Comparison of ENCODE assay signal across 28 cellular contexts in the genomic region with DNA sequence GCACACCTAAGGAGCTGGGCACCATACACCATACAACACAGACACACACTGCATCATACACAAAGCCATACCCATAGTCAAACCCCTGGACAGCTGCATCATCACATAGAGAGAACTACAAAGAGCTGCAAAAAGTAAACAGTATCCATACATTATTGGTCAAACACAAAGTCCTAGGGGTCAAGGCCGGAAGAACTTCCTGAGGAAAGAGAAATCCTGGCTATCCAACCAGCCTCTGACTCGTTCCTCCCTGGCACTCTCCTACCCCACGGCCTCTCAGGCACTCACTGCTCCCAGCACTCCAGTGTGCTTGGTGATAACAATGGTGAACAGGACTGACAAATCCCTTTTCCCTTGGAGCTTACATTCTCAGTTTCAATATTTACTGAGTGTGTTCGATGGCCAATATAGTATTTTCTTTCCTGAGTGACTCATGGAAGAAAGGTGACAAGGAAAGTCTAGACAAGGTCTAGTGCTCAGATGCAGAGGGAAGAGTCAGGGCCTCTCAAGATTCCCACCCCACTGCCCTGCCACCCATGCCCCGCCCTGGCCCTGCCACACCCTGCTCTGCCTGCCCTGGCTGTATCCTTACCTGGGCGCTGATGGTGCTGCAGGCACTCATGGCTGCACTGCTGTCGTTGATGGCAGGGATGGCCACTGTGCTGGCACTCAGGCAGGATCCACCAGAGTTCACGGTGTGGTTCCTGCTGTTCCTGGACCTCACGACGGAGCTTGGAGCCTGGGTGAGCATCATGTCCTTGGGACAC. TPM values are rescaled to one million over a fixed set of nuclear protein-coding genes. Genes with fewer than 3 reads are reported as not detected.
"Had no signal": no experiment of that assay in that cellular context is flagged by ENCODE, and none has a peak within 500 bp of the region (broad histone marks: within the 10 kb centered on the region; RNA-seq: fewer than 3 reads in every experiment).

No MANE protein-coding gene starts in this region.

- DNase-seq: activated CD4-positive, alpha-beta T cell treated with anti-CD3 and anti-CD28 coated beads for 4 hours; activated CD4-positive, alpha-beta T cell treated with anti-CD3 and anti-CD28 coated beads, Interleukin-2, amount 50 U/mL, for 48 hours; activated CD4-positive, CD25-positive, alpha-beta regulatory T cell; activated gamma-delta T cell treated with Interleukin-2 at 50 U/mL for 16 hours; brain microvascular endothelial cell; central memory CD4-positive, alpha-beta T cell; effector memory CD4-positive, alpha-beta T cell; foreskin melanocyte; left cardiac atrium; lower lobe of right lung; mesendoderm; naive thymus-derived CD4-positive, alpha-beta T cell; sigmoid colon; stimulated activated CD4-positive, alpha-beta T cell treated with anti-CD3 and anti-CD28 coated beads, Interleukin-2, amount 100 ng/mL, for 48 hours; stimulated activated CD8-positive, alpha-beta memory T cell treated with anti-CD3 and anti-CD28 coated beads, Interleukin-4, amount 100 ng/mL, for 48 hours; stimulated activated naive CD4-positive, alpha-beta T cell treated with Interleukin-2 at 50 U/mL for 16 hours; SW 1271; T-helper 17 cell had no signal

- H3K4me3 ChIP-seq: lower lobe of right lung, sigmoid colon had no signal

- H3K36me3 ChIP-seq: brain microvascular endothelial cell, lower lobe of right lung, sigmoid colon had no signal

- H3K27ac ChIP-seq: brain microvascular endothelial cell, lower lobe of right lung, sigmoid colon had no signal

- ATAC-seq: left cardiac atrium; naive thymus-derived CD4-positive, alpha-beta T cell; T-helper 17 cell had no signal

- H3K27ac Mint-ChIP-seq: activated naive CD4-positive, alpha-beta T cell treated with anti-CD3 and anti-CD28 coated beads, Interleukin-2, amount 50 U/mL, for 24 hours; naive thymus-derived CD4-positive, alpha-beta T cell; T-helper 17 cell had no signal

- H3K4me3 Mint-ChIP-seq: activated naive CD4-positive, alpha-beta T cell treated with anti-CD3 and anti-CD28 coated beads, Interleukin-2, amount 50 U/mL, for 24 hours; naive thymus-derived CD4-positive, alpha-beta T cell; neural crest cell; T-helper 17 cell had no signal

- H3K36me3 Mint-ChIP-seq: activated naive CD4-positive, alpha-beta T cell treated with anti-CD3 and anti-CD28 coated beads, Interleukin-2, amount 50 U/mL, for 24 hours; naive thymus-derived CD4-positive, alpha-beta T cell had no signal

- H3K4me1 ChIP-seq: lower lobe of right lung had no signal

- H3K9me3 ChIP-seq: lower lobe of right lung, sigmoid colon had no signal

- H3K9me3 Mint-ChIP-seq: activated naive CD4-positive, alpha-beta T cell treated with anti-CD3 and anti-CD28 coated beads, Interleukin-2, amount 50 U/mL, for 24 hours; neural crest cell had no signal

RNA-seq across cellular contexts. Expression of gene CFAP65, which starts 3.4 kb away (rescaled TPM):
- total RNA-seq: activated CD8-positive, alpha-beta memory T cell treated with anti-CD3 and anti-CD28 coated beads for 36 hours; aorta; dermis microvascular lymphatic vessel endothelial cell; left cardiac atrium; naive thymus-derived CD4-positive, alpha-beta T cell; sigmoid colon; subcutaneous adipose tissue; T-helper 17 cell; urinary bladder had no signal
- polyA plus RNA-seq: naive thymus-derived CD4-positive, alpha-beta T cell; urinary bladder had no signal

RNA-seq across cellular contexts. Expression of gene IHH, which starts 22.8 kb away (rescaled TPM):
- total RNA-seq: activated CD8-positive, alpha-beta memory T cell treated with anti-CD3 and anti-CD28 coated beads for 36 hours; aorta; left cardiac atrium; sigmoid colon; T-helper 17 cell; urinary bladder had no signal
- polyA plus RNA-seq: naive thymus-derived CD4-positive, alpha-beta T cell had no signal

RNA-seq across cellular contexts. Expression of gene CRYBA2, which starts 44.7 kb away (rescaled TPM):
- total RNA-seq: activated CD8-positive, alpha-beta memory T cell treated with anti-CD3 and anti-CD28 coated beads for 36 hours; aorta; dermis microvascular lymphatic vessel endothelial cell; left cardiac atrium; lower lobe of right lung; naive thymus-derived CD4-positive, alpha-beta T cell; neural crest cell; omental fat pad; renal cortical epithelial cell; sigmoid colon; subcutaneous adipose tissue; T-helper 17 cell; urinary bladder had no signal
- polyA plus RNA-seq: aorta; naive thymus-derived CD4-positive, alpha-beta T cell; urinary bladder had no signal

RNA-seq across cellular contexts. Expression of gene FEV, which starts 53.0 kb away (rescaled TPM):
- total RNA-seq: activated CD8-positive, alpha-beta memory T cell treated with anti-CD3 and anti-CD28 coated beads for 36 hours; aorta; dermis microvascular lymphatic vessel endothelial cell; left cardiac atrium; lower lobe of right lung; naive thymus-derived CD4-positive, alpha-beta T cell; neural crest cell; omental fat pad; renal cortical epithelial cell; subcutaneous adipose tissue; T-helper 17 cell; urinary bladder had no signal
- polyA plus RNA-seq: esophagus; naive thymus-derived CD4-positive, alpha-beta T cell; urinary bladder had no signal
